Comparison of ENCODE assay signal across 19 cellular contexts in the genomic region with DNA sequence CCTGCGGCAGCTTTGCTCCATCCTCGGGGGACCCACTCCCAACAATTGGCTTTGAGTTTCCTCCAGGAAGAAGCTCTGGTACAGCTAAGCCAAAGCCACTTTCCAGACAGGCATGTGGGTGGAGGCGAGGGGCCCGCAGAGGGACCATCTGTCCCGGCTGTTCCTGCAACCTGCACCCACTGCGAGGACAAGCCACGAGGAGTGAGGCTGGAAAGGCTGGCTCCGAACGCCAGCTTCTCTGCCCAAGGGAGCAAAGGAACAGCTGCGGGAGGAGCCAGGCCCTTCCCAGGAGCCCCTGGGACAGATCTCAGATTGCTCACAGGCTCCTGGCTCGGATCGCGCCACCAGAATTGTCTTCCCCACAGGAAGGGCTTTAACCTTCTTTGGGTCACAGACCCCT. TPM values are rescaled to one million over a fixed set of nuclear protein-coding genes. Genes with fewer than 3 reads are reported as not detected.
DNase-seq lines count a peak whose midpoint lies in the region; ATAC-seq and TF ChIP-seq lines count a peak whose summit lies in the region.
"Had no signal": no experiment of that assay in that cellular context is flagged by ENCODE, and none has a peak within 500 bp of the region (broad histone marks: within the 10 kb centered on the region; RNA-seq: fewer than 3 reads in every experiment).

No MANE protein-coding gene starts in this region.

- H3K36me3 ChIP-seq in osteoblast (ENCODE audit: insufficient read depth, low read length) = peaks cover 86% of the 10 kb centered on the region
- H3K36me3 ChIP-seq: breast epithelium had no signal

- ATAC-seq in HG03159 (IDR thresholded peaks at IDR 0.05; ENCODE audit: unreplicated experiment) (no peak), HG02970 (IDR thresholded peaks at IDR 0.05; ENCODE audit: low FRiP score, unreplicated experiment) (no peak)
- no peak for ATAC-seq in stimulated activated naive CD8-positive, alpha-beta T cell treated with anti-CD3 and anti-CD28 coated beads, Interleukin-15, amount 100 ng/mL, for 72 hours
- ATAC-seq in naive thymus-derived CD8-positive, alpha-beta T cell = no peak
- ATAC-seq: A549; activated CD4-positive, alpha-beta T cell treated with anti-CD3 and anti-CD28 coated beads for 36 hours; CD8-positive, alpha-beta T cell had no signal

- H3K27me3 Mint-ChIP-seq in glutamatergic neuron (ENCODE audit: unreplicated experiment) = peaks cover 15% of the 10 kb centered on the region
- H3K27me3 Mint-ChIP-seq in stimulated activated naive CD8-positive, alpha-beta T cell treated with anti-CD3 and anti-CD28 coated beads, Interleukin-15, amount 100 ng/mL, for 72 hours = peaks cover 36% of the 10 kb centered on the region
- H3K27me3 Mint-ChIP-seq in naive thymus-derived CD8-positive, alpha-beta T cell = peaks cover 0 to 21% (median 11%) of the 10 kb centered on the region in 5 donors

- TF ChIP-seq CTCF in glutamatergic neuron (IDR thresholded peaks at IDR 0.05; ENCODE audit: partially characterized antibody, unreplicated experiment) (no peak), osteoblast (IDR thresholded peaks at IDR 0.05; ENCODE audit: extremely low read depth, low read depth, low read length) (no peak)

- H3K4me3 ChIP-seq in osteoblast (ENCODE audit: insufficient read depth, low read length) = no peak overlapping the region
- H3K4me3 ChIP-seq: A549, breast epithelium had no signal

- no peak overlapping the region for H2AFZ ChIP-seq in osteoblast (ENCODE audit: low read length)

- no peaks in the 10 kb centered on the region for H3K79me2 ChIP-seq in osteoblast (ENCODE audit: insufficient read depth, low read length)

- H3K27me3 ChIP-seq in osteoblast (ENCODE audit: insufficient read depth, low read length) = no peaks in the 10 kb centered on the region
- H3K27me3 ChIP-seq: breast epithelium had no signal

- H3K4me1 Mint-ChIP-seq in glutamatergic neuron (ENCODE audit: low read depth, unreplicated experiment) = peaks cover 57% of the 10 kb centered on the region
- peaks cover 19% of the 10 kb centered on the region for H3K4me1 Mint-ChIP-seq in stimulated activated naive CD8-positive, alpha-beta T cell treated with anti-CD3 and anti-CD28 coated beads, Interleukin-15, amount 100 ng/mL, for 72 hours
- peaks cover 9 to 15% (median 14%) of the 10 kb centered on the region in 4 donors for H3K4me1 Mint-ChIP-seq in naive thymus-derived CD8-positive, alpha-beta T cell

- no peaks in the 10 kb centered on the region for H3K36me3 Mint-ChIP-seq in glutamatergic neuron (ENCODE audit: unreplicated experiment)
- H3K36me3 Mint-ChIP-seq in naive thymus-derived CD8-positive, alpha-beta T cell = no peaks in the 10 kb centered on the region
- H3K36me3 Mint-ChIP-seq: CD8-positive, alpha-beta T cell had no signal

- H3K9me3 ChIP-seq in osteoblast (ENCODE audit: low read depth, low read length) = no peaks in the 10 kb centered on the region
- H3K9me3 ChIP-seq: A549, breast epithelium had no signal

- DNase-seq in D341Med (ENCODE audit: low spot score) (peak; percentile 90), NCI-H524 treated with DMSO at 0.1 percent for 48 hours (lab: John Stamatoyannopoulos, UW) (peak; percentile 87), glutamatergic neuron (peak; percentile 63), osteoblast (ENCODE audit: insufficient read length, low spot score, missing footprints) (peak; percentile 88)
- no peak for DNase-seq in stimulated activated naive CD8-positive, alpha-beta T cell treated with anti-CD3 and anti-CD28 coated beads, Interleukin-15, amount 100 ng/mL, for 72 hours
- no peak for DNase-seq in naive thymus-derived CD8-positive, alpha-beta T cell
- DNase-seq: activated CD4-positive, alpha-beta T cell treated with anti-CD3 and anti-CD28 coated beads for 36 hours; activated naive CD4-positive, alpha-beta T cell treated with anti-CD3 and anti-CD28 coated beads, Interleukin-2, amount 50 U/mL, for 16 hours; CD8-positive, alpha-beta T cell; effector memory CD4-positive, alpha-beta T cell; NCI-H2029; NCI-H774; nucleus accumbens had no signal

- POLR2A ChIA-PET in naive thymus-derived CD8-positive, alpha-beta T cell (lab: Charles Lee) = no interaction called here

- peaks cover 4% of the 10 kb centered on the region for H3K4me1 ChIP-seq in osteoblast (ENCODE audit: insufficient read depth, low read length)

- peak overlapping the region; percentile 73 for H3K27ac Mint-ChIP-seq in glutamatergic neuron (ENCODE audit: unreplicated experiment)
- no peak overlapping the region for H3K27ac Mint-ChIP-seq in stimulated activated naive CD8-positive, alpha-beta T cell treated with anti-CD3 and anti-CD28 coated beads, Interleukin-15, amount 100 ng/mL, for 72 hours
- H3K27ac Mint-ChIP-seq in naive thymus-derived CD8-positive, alpha-beta T cell = no peak overlapping the region
- H3K27ac Mint-ChIP-seq: activated CD4-positive, alpha-beta T cell treated with anti-CD3 and anti-CD28 coated beads for 36 hours; CD8-positive, alpha-beta T cell; memory B cell had no signal

- no peak overlapping the region for H3K4me3 Mint-ChIP-seq in glutamatergic neuron (ENCODE audit: unreplicated experiment)
- H3K4me3 Mint-ChIP-seq in stimulated activated naive CD8-positive, alpha-beta T cell treated with anti-CD3 and anti-CD28 coated beads, Interleukin-15, amount 100 ng/mL, for 72 hours = no peak overlapping the region
- H3K4me3 Mint-ChIP-seq in naive thymus-derived CD8-positive, alpha-beta T cell = no peak overlapping the region
- H3K4me3 Mint-ChIP-seq: activated CD4-positive, alpha-beta T cell treated with anti-CD3 and anti-CD28 coated beads for 36 hours; CD8-positive, alpha-beta T cell; memory B cell had no signal

- peaks cover 20% of the 10 kb centered on the region for H3K9me3 Mint-ChIP-seq in glutamatergic neuron (ENCODE audit: unreplicated experiment)
- H3K9me3 Mint-ChIP-seq in stimulated activated naive CD8-positive, alpha-beta T cell treated with anti-CD3 and anti-CD28 coated beads, Interleukin-15, amount 100 ng/mL, for 72 hours = no peaks in the 10 kb centered on the region
- no peaks in the 10 kb centered on the region for H3K9me3 Mint-ChIP-seq in naive thymus-derived CD8-positive, alpha-beta T cell
- H3K9me3 Mint-ChIP-seq: CD8-positive, alpha-beta T cell; memory B cell had no signal

- no peak overlapping the region for H3K4me2 ChIP-seq in osteoblast (ENCODE audit: insufficient read depth, low read length)
- H3K4me2 ChIP-seq: A549 had no signal

- no peak overlapping the region for H3K27ac ChIP-seq in osteoblast (ENCODE audit: low read depth, low read length)

- H4K20me1 ChIP-seq in osteoblast (ENCODE audit: insufficient read depth, low read length) = peaks cover 4% of the 10 kb centered on the region

RNA-seq across cellular contexts. Expression of gene PEF1, which starts 28.3 kb away (rescaled TPM):
- total RNA-seq in glutamatergic neuron (ENCODE audit: unreplicated experiment) (38.9 TPM), osteoblast (75.7 and 86.5 TPM in 2 replicates)
- total RNA-seq in naive thymus-derived CD8-positive, alpha-beta T cell = 10 to 100 TPM; 35.3 to 36.3 TPM
- 10 to 100 TPM; 60.6 to 87.3 (median 77.8) TPM for polyA plus RNA-seq in naive thymus-derived CD8-positive, alpha-beta T cell

RNA-seq across cellular contexts. Expression of gene COL16A1, which starts 30.8 kb away (rescaled TPM):
- total RNA-seq in glutamatergic neuron (ENCODE audit: unreplicated experiment) (52.2 TPM), osteoblast (158 and 197 TPM in 2 replicates)
- not detected for total RNA-seq in naive thymus-derived CD8-positive, alpha-beta T cell
- polyA plus RNA-seq in naive thymus-derived CD8-positive, alpha-beta T cell = under 1 TPM in 1 of 3 donors, not detected in 2; 0.20 TPM

RNA-seq across cellular contexts. Expression of gene HCRTR1, which starts 55.5 kb away (rescaled TPM):
- total RNA-seq in glutamatergic neuron (ENCODE audit: unreplicated experiment) = not detected
- not detected in 2 replicates for total RNA-seq in osteoblast
- not detected for total RNA-seq in naive thymus-derived CD8-positive, alpha-beta T cell
- polyA plus RNA-seq in naive thymus-derived CD8-positive, alpha-beta T cell = not detected
- total RNA-seq: activated CD4-positive, alpha-beta T cell treated with anti-CD3 and anti-CD28 coated beads for 36 hours; breast epithelium; CD8-positive, alpha-beta T cell; MCF 10A had no signal
- polyA plus RNA-seq: A549 had no signal

Comparison
In these comparisons a context has a peak if more than half of its experiments do, and no peak if none do; other contexts are left out.
1. DNase-seq: peak in D341Med (single experiment), NCI-H524 treated with DMSO at 0.1 percent for 48 hours (single experiment), glutamatergic neuron (single experiment) and osteoblast (single experiment); none in stimulated activated naive CD8-positive, alpha-beta T cell treated with anti-CD3 and anti-CD28 coated beads, Interleukin-15, amount 100 ng/mL, for 72 hours (0 of 2) and naive thymus-derived CD8-positive, alpha-beta T cell (0 of 10).
2. RNA of gene COL16A1, which starts 30.8 kb away (total RNA-seq): 158 to 197 TPM in osteoblast and 52.2 TPM in glutamatergic neuron (single experiment); not detected in naive thymus-derived CD8-positive, alpha-beta T cell; every median in the first group is over 10 times any median in the second.